1 cellular context compared by ENCODE assay signal in genomic region chr11:66274219-66274618, GRCh38.
TF ChIP-seq lines count a peak whose summit lies in the region.

No MANE protein-coding gene starts in this region.

TF ChIP-seq in K562, 482 proteins besides CTCF, POLR2A, EP300 and RAD21:
- no peak for TF ChIP-seq ZNF583 (CRISPR knock-in tag; IDR thresholded peaks at IDR 0.05)
- peak; percentile 78 for TF ChIP-seq RBM25 (IDR thresholded peaks at IDR 0.05; ENCODE audit: low read depth, low read length, severe bottlenecking)
- TF ChIP-seq ZFP36 (IDR thresholded peaks at IDR 0.05; ENCODE audit: low read depth, low read length, partially characterized antibody), result peak; percentile 65
- TF ChIP-seq PPARD (CRISPR knock-in tag; IDR thresholded peaks at IDR 0.05), result no peak
- peak; percentile 41; the same call in 1 of the 2 replicates for TF ChIP-seq BCOR (IDR thresholded peaks at IDR 0.05)
